ENCODE assay signal across 9 cellular contexts in the genomic region with DNA sequence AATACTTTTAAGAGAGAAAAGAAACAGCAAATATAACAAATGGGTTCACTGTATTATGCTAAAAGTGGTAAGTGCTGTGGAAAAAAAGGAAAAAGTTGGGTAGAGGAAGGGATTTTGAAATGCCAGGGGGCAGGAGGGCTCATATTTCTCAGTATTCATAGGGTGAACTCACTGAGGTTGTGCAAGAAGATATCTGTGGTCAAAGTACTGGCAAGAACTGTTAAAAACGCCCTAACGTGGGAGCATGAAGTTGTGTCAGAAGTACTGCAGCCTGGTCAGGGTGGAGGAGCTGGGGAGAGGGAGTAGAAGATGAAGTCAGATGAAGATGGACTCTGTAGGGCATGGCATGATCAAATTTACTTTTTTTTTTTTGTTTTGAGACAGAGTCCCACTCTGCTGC. TPM values are rescaled to one million over a fixed set of nuclear protein-coding genes. Genes with fewer than 3 reads are reported as not detected.
A peak's percentile ranks its signal among the peaks of the same experiment; 100 is the strongest.
DNase-seq lines count a peak whose midpoint lies in the region; TF ChIP-seq lines count a peak whose summit lies in the region.
"Had no signal": no experiment of that assay in that cellular context is flagged by ENCODE, and none has a peak within 500 bp of the region (broad histone marks: within the 10 kb centered on the region; RNA-seq: fewer than 3 reads in every experiment).

No MANE protein-coding gene starts in this region.

- TF ChIP-seq CTCF in HL-60 (IDR thresholded peaks at IDR 0.05; ENCODE audit: insufficient read depth, low read length) (no peak), foreskin fibroblast (IDR thresholded peaks at IDR 0.05; ENCODE audit: low read depth, low read length) (no peak), SK-N-SH (IDR thresholded peaks at IDR 0.05) (no peak), esophagus muscularis mucosa (IDR thresholded peaks at IDR 0.05) (no peak)

- DNase-seq in HL-60 (ENCODE audit: low read depth in 1 of 2, low spot score in 1 of 2) (peak; percentile 97), SKM-1 treated with dmso at 0.1 percent for 144 hours (lab: John Stamatoyannopoulos, UW; ENCODE audit: unreplicated experiment) (peak; percentile 82), foreskin fibroblast (peak; percentile 81 to 92), NCI-H82 treated with DMSO at 0.1 percent for 48 hours (lab: John Stamatoyannopoulos, UW; ENCODE audit: unreplicated experiment) (no peak), SK-N-SH (no peak), esophagus muscularis mucosa (ENCODE audit: extremely low spot score) (no peak)
- DNase-seq in stimulated activated CD4-positive, alpha-beta T cell treated with anti-CD3 and anti-CD28 coated beads, Interleukin-4, amount 100 ng/mL, for 4 hours: no peak
- DNase-seq: stimulated activated CD4-positive, alpha-beta T cell treated with anti-CD3 and anti-CD28 coated beads, Interleukin-12 subunit alpha, Interleukin-12 subunit beta, amount 100 ng/mL, for 4 hours had no signal

- no peak for TF ChIP-seq RAD21 in SK-N-SH (IDR thresholded peaks at IDR 0.05; ENCODE audit: low read length)

- TF ChIP-seq POLR2A in esophagus muscularis mucosa (IDR thresholded peaks at IDR 0.05; ENCODE audit: low read depth): no peak

- H3F3A ChIP-seq in SK-N-SH (replicated peaks; ENCODE audit: insufficient read depth): no peaks in the 10 kb centered on the region

- H3K27me3 ChIP-seq in HL-60 (ENCODE audit: insufficient read depth, poor library complexity, severe bottlenecking): no peaks in the 10 kb centered on the region
- H3K27me3 ChIP-seq in skeletal muscle satellite cell (ENCODE audit: control insufficient read depth, insufficient read depth, low read length): no peaks in the 10 kb centered on the region
- no peaks in the 10 kb centered on the region for H3K27me3 ChIP-seq in SK-N-SH (ENCODE audit: insufficient read depth)
- no peaks in the 10 kb centered on the region for H3K27me3 ChIP-seq in esophagus muscularis mucosa

- H3K27ac ChIP-seq in HL-60 (replicated peaks): peak overlapping the region; percentile 87
- no peak overlapping the region for H3K27ac ChIP-seq in SK-N-SH (ENCODE audit: low read depth in 2 of 2, low read length in 1 of 2)
- H3K27ac ChIP-seq in esophagus muscularis mucosa (replicated peaks in 1 of 4): no peak overlapping the region

- H3K9me3 ChIP-seq in skeletal muscle satellite cell (replicated peaks; ENCODE audit: low read length) (no peaks in the 10 kb centered on the region), SK-N-SH (no peaks in the 10 kb centered on the region), esophagus muscularis mucosa (no peaks in the 10 kb centered on the region)

- H2AFZ ChIP-seq in SK-N-SH (ENCODE audit: low read depth): no peak overlapping the region

- H3K4me1 ChIP-seq in skeletal muscle satellite cell (ENCODE audit: control insufficient read depth, insufficient read depth, low read length) (peaks cover 11% of the 10 kb centered on the region), SK-N-SH (ENCODE audit: control insufficient read depth in 1 of 2, insufficient read depth in 2 of 2, low read depth in 1 of 2, low read length in 1 of 2) (peaks cover 0 to 5% of the 10 kb centered on the region in 2 experiments; a peak in 1 of 4 replicates), esophagus muscularis mucosa (peaks cover 0 to 4% (median 0%) of the 10 kb centered on the region in 4 donors)

- no peaks in the 10 kb centered on the region for H3K79me2 ChIP-seq in SK-N-SH (ENCODE audit: insufficient read depth)

- intact Hi-C loops in esophagus muscularis mucosa (cut with DNase I): no loop called here

- CTCF ChIA-PET in SK-N-SH (lab: Yijun Ruan, JAX): interaction anchor here (0.8 kb wide), 1 partner anchor 25 kb away, joined by 3 read pairs; no protein-coding TSS in a partner anchor

- POLR2A ChIA-PET in SK-N-SH (lab: Yijun Ruan, JAX): no interaction called here

- H3K4me3 ChIP-seq in HL-60 (replicated peaks; ENCODE audit: insufficient read depth, low read length) (peak overlapping the region; percentile 6), foreskin fibroblast (ENCODE audit: low read depth in 1 of 2, low read length in 2 of 2) (no peak overlapping the region), skeletal muscle satellite cell (ENCODE audit: low read length) (no peak overlapping the region), SK-N-SH (ENCODE audit: low read depth in 2 of 2, low read length in 1 of 2) (no peak overlapping the region), esophagus muscularis mucosa (no peak overlapping the region)

- H3K9me2 ChIP-seq in SK-N-SH: no peaks in the 10 kb centered on the region

- no peaks in the 10 kb centered on the region for H3K36me3 ChIP-seq in skeletal muscle satellite cell (ENCODE audit: insufficient read depth, low read length)
- H3K36me3 ChIP-seq in SK-N-SH (replicated peaks in 1 of 2; ENCODE audit: control insufficient read depth in 1 of 2, insufficient read depth in 2 of 2, low read length in 1 of 2): no peaks in the 10 kb centered on the region
- H3K36me3 ChIP-seq in esophagus muscularis mucosa: no peaks in the 10 kb centered on the region

- WGBS in SK-N-SH (ENCODE audit: low lambda C conversion rate): 43% methylated on average over 2 of the region's 2 CpGs
- WGBS in esophagus muscularis mucosa: 37% methylated on average over 2 of the region's 2 CpGs

- no peaks in the 10 kb centered on the region for H4K20me1 ChIP-seq in SK-N-SH (ENCODE audit: insufficient read depth)

- H3K4me2 ChIP-seq in skeletal muscle satellite cell (ENCODE audit: low read length): peak overlapping the region; percentile 61
- no peak overlapping the region for H3K4me2 ChIP-seq in SK-N-SH

- H3K9ac ChIP-seq in skeletal muscle satellite cell (ENCODE audit: low read depth, low read length): no peak overlapping the region
- H3K9ac ChIP-seq in SK-N-SH: no peak overlapping the region

- no peak for TF ChIP-seq EP300 in SK-N-SH (IDR thresholded peaks at IDR 0.05; ENCODE audit: borderline replicate concordance in 1 of 2, low read depth in 1 of 2, low read length in 1 of 2)
- TF ChIP-seq EP300 in esophagus muscularis mucosa (IDR thresholded peaks at IDR 0.05): no peak

TF ChIP-seq in SK-N-SH, 30 proteins besides CTCF, POLR2A, EP300 and RAD21:
- TF ChIP-seq, protein P1, sequence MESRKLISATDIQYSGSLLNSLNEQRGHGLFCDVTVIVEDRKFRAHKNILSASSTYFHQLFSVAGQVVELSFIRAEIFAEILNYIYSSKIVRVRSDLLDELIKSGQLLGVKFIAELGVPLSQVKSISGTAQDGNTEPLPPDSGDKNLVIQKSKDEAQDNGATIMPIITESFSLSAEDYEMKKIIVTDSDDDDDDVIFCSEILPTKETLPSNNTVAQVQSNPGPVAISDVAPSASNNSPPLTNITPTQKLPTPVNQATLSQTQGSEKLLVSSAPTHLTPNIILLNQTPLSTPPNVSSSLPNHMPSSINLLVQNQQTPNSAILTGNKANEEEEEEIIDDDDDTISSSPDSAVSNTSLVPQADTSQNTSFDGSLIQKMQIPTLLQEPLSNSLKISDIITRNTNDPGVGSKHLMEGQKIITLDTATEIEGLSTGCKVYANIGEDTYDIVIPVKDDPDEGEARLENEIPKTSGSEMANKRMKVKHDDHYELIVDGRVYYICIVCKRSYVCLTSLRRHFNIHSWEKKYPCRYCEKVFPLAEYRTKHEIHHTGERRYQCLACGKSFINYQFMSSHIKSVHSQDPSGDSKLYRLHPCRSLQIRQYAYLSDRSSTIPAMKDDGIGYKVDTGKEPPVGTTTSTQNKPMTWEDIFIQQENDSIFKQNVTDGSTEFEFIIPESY (IDR thresholded peaks at IDR 0.05; ENCODE audit: borderline replicate concordance, low read depth): no peak
- TF ChIP-seq, protein P2, sequence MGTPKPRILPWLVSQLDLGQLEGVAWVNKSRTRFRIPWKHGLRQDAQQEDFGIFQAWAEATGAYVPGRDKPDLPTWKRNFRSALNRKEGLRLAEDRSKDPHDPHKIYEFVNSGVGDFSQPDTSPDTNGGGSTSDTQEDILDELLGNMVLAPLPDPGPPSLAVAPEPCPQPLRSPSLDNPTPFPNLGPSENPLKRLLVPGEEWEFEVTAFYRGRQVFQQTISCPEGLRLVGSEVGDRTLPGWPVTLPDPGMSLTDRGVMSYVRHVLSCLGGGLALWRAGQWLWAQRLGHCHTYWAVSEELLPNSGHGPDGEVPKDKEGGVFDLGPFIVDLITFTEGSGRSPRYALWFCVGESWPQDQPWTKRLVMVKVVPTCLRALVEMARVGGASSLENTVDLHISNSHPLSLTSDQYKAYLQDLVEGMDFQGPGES (IDR thresholded peaks at IDR 0.05; ENCODE audit: low read depth, low read length): no peak
- TF ChIP-seq GABPA (IDR thresholded peaks at IDR 0.05; ENCODE audit: low read depth) (no peak), MXI1 (IDR thresholded peaks at IDR 0.05; ENCODE audit: low read depth, low read length) (no peak), MAX (IDR thresholded peaks at IDR 0.05; ENCODE audit: low read depth) (no peak), TEAD4 (IDR thresholded peaks at IDR 0.05; ENCODE audit: borderline replicate concordance, insufficient read depth) (no peak), TAF1 (IDR thresholded peaks at IDR 0.05; ENCODE audit: borderline replicate concordance, low read depth, low read length) (no peak)

RNA-seq across cellular contexts. Expression of gene SLC28A3, which starts 31.2 kb away (rescaled TPM):
- total RNA-seq in skeletal muscle satellite cell (2012; rRNA removed): 0.22 and 0.51 TPM in 2 replicates
- 0.23 and 0.45 TPM in 2 replicates for polyA plus RNA-seq in SK-N-SH (2012; rRNA removed)
- polyA plus RNA-seq in SK-N-SH (2012; cell fraction: cytosol; rRNA removed): 0.32 and 0.35 TPM in 2 replicates
- 0.16 and 0.48 TPM in 2 replicates for polyA plus RNA-seq in SK-N-SH (2012; cell fraction: nucleus; rRNA removed)
- total RNA-seq in esophagus muscularis mucosa: under 1 TPM in 2 of 4 donors, not detected in 2; under 0.01 TPM

Comparison
In these comparisons a context has a peak if more than half of its experiments do, and no peak if none do; other contexts are left out.
1. DNase-seq: peak in HL-60 (2 of 2), SKM-1 treated with dmso at 0.1 percent for 144 hours (single experiment) and foreskin fibroblast (2 of 2); none in stimulated activated CD4-positive, alpha-beta T cell treated with anti-CD3 and anti-CD28 coated beads, Interleukin-4, amount 100 ng/mL, for 4 hours (0 of 2), NCI-H82 treated with DMSO at 0.1 percent for 48 hours (single experiment), SK-N-SH (single experiment) and esophagus muscularis mucosa (single experiment).